Comparison of ENCODE assay signal across 1 cellular context in genomic region chr5:177432143-177432904, GRCh38.
TF ChIP-seq lines count a peak whose summit lies in the region.

No MANE protein-coding gene starts in this region.

TF ChIP-seq in K562, 482 proteins besides CTCF, POLR2A, EP300 and RAD21:
- TF ChIP-seq XRCC4 (IDR thresholded peaks at IDR 0.05; ENCODE audit: extremely low read depth, insufficient read depth, insufficient read length) (no peak), CTBP1 (IDR thresholded peaks at IDR 0.05; ENCODE audit: borderline replicate concordance) (no peak), RBFOX2 (IDR thresholded peaks at IDR 0.05; ENCODE audit: low read depth, low read length) (peak; percentile 51), ARID4B (CRISPR knock-in tag; IDR thresholded peaks at IDR 0.05) (peak; percentile 60), ZNF121 (CRISPR knock-in tag; conservative IDR thresholded peaks at IDR 0.05) (no peak), E2F6 (IDR thresholded peaks at IDR 0.05; ENCODE audit: borderline replicate concordance in 1 of 2, extremely low read depth in 1 of 2, insufficient read depth in 1 of 2, insufficient read length in 1 of 2, low read depth in 1 of 2, low read length in 1 of 2, poor library complexity in 1 of 2, severe bottlenecking in 1 of 2) (no peak), POLR2G (IDR thresholded peaks at IDR 0.05; ENCODE audit: low read depth, low read length) (peak; percentile 16; the same call in 1 of the 2 replicates)
TF ChIP-seq in K562: peak in this region for 3.
